In the genomic region with DNA sequence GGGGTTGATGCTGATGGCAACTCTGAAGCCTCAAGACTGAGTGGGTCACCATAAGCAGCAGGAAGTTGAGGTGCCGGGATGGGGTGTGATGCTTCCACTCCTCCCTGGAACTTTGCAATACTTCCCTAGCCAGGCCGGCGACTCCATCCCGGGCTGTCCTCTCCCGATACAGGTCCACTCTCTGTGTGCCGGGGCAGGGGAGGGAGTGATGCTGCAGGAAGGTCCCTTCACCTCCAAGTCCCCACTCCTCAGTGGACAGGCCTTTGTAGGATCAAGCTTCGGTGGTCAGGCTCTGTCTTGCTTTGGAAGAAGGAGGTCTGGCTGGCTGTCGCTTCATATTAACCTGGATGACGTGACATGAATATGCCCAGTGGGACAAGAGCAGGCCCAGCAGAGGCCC, we compare ENCODE assay signal across 27 cellular contexts. TPM values are rescaled to one million over a fixed set of nuclear protein-coding genes. Genes with fewer than 3 reads are reported as not detected.
"Had no signal": no experiment of that assay in that cellular context is flagged by ENCODE, and none has a peak within 500 bp of the region (broad histone marks: within the 10 kb centered on the region; RNA-seq: fewer than 3 reads in every experiment).

No MANE protein-coding gene starts in this region.

- H3K27me3 ChIP-seq: body of pancreas, pancreas had no signal

- H3K36me3 ChIP-seq: adrenal gland, colonic mucosa, gastrocnemius medialis, pancreas, upper lobe of right lung had no signal

- H3K27ac ChIP-seq: adrenal gland, colonic mucosa, gastrocnemius medialis, pancreas, psoas muscle, upper lobe of right lung had no signal

- ATAC-seq: effector memory CD8-positive, alpha-beta T cell; naive thymus-derived CD4-positive, alpha-beta T cell; stimulated activated memory B cell treated with anti-CD40 and anti-IgM and Interleukin-4, amounts not matched to agents 10 μg/mL and 1 μg/mL and 100 μg/mL, for 72 hours had no signal

- H3K4me3 ChIP-seq: adrenal gland, body of pancreas, colonic mucosa, upper lobe of right lung had no signal

- H3K9me3 ChIP-seq: adrenal gland, body of pancreas, colonic mucosa, gastrocnemius medialis, pancreas, psoas muscle, upper lobe of right lung had no signal

- H3K4me1 ChIP-seq: adrenal gland, colonic mucosa, pancreas, upper lobe of right lung had no signal

- DNase-seq: activated B cell treated with CpG ODN at 0.5 μM for 24 hours; activated CD4-positive, alpha-beta T cell treated with anti-CD3 and anti-CD28 coated beads for 36 hours; activated naive CD4-positive, alpha-beta T cell treated with anti-CD3 and anti-CD28 coated beads for 36 hours; activated naive CD8-positive, alpha-beta T cell treated with anti-CD3 and anti-CD28 coated beads for 36 hours; activated T-cell treated with anti-CD3 and anti-CD28 coated beads for 4 hours; activated T-cell treated with anti-CD3 and anti-CD28 coated beads, Interleukin-2, amount 50 U/mL, for 72 hours; body of pancreas; colonic mucosa; dorsolateral prefrontal cortex; effector memory CD8-positive, alpha-beta T cell; erythroblast; gastrocnemius medialis; glutamatergic neuron; left colon; mammary epithelial cell; pancreas; right cardiac atrium; stimulated activated CD4-positive, alpha-beta T cell treated with anti-CD3 and anti-CD28 coated beads, Interleukin-4, amount 100 ng/mL, for 24 hours; stimulated activated naive CD8-positive, alpha-beta T cell treated with anti-CD3 and anti-CD28 coated beads, Interleukin-15, amount 100 ng/mL, for 72 hours; T-helper 1 cell; upper lobe of right lung had no signal

RNA-seq across cellular contexts. Expression of gene SLC25A48, which starts 0.9 kb away (rescaled TPM):
- total RNA-seq: activated B cell treated with CpG ODN at 0.5 μM for 24 hours; activated CD4-positive, alpha-beta T cell treated with anti-CD3 and anti-CD28 coated beads for 36 hours; activated naive CD4-positive, alpha-beta T cell treated with anti-CD3 and anti-CD28 coated beads for 36 hours; activated naive CD8-positive, alpha-beta T cell treated with anti-CD3 and anti-CD28 coated beads for 36 hours; activated T-cell treated with anti-CD3 and anti-CD28 coated beads, Interleukin-2, amount 50 U/mL, for 72 hours; adrenal gland; naive thymus-derived CD4-positive, alpha-beta T cell; right cardiac atrium; upper lobe of right lung had no signal
- polyA plus RNA-seq: adrenal gland; aorta; keratinocyte; naive thymus-derived CD4-positive, alpha-beta T cell had no signal
